Comparison of ENCODE assay signal across 9 cellular contexts in the genomic region with DNA sequence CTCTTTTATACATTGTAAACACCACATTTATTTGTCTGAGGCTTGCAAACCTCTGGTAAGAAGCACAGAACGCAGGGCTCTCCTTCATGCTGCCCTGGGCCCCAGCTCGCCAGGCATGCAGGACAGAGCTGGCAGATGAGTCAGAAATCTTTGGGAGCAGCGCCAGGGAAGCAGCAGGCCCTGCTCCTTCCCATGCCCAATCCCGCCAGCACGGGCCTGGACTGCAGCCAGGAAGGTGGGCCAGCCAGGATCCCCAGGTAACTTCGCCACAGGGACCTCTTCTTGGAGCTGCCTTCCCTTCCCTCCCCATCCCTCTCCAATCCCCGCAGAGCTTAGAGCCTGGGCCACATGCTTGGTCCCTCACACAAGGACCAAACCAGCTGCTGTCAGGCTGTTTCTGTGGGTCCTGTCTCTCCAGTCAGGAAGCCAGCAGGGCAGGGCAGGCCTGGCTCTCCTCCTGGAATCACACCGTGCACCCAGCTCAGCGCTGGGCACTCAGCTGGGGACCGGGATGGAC. TPM values are rescaled to one million over a fixed set of nuclear protein-coding genes. Genes with fewer than 3 reads are reported as not detected.
A peak's percentile ranks its signal among the peaks of the same experiment; 100 is the strongest.
DNase-seq lines count a peak whose midpoint lies in the region; ATAC-seq lines count a peak whose summit lies in the region.
"Had no signal": no experiment of that assay in that cellular context is flagged by ENCODE, and none has a peak within 500 bp of the region (broad histone marks: within the 10 kb centered on the region; RNA-seq: fewer than 3 reads in every experiment).

No MANE protein-coding gene starts in this region.

- H3K27me3 ChIP-seq in CD8-positive, alpha-beta memory T cell (ENCODE audit: insufficient read depth, low read length, poor library complexity, severe bottlenecking), result no peaks in the 10 kb centered on the region

- DNase-seq in ACHN, result peak; percentile 85
- peak; percentile 86 for DNase-seq in LHCN-M2 (ENCODE audit: low read depth)
- DNase-seq in naive B cell, result no peak
- no peak for DNase-seq in SKM-1 (lab: John Stamatoyannopoulos, UW; ENCODE audit: unreplicated experiment)
- DNase-seq in UCSD-AML1 (lab: John Stamatoyannopoulos, UW; ENCODE audit: unreplicated experiment), result no peak
- no peak for DNase-seq in NOMO-1 treated with DMSO at 0.1 percent for 48 hours (lab: John Stamatoyannopoulos, UW; ENCODE audit: unreplicated experiment)
- no peak for DNase-seq in CD8-positive, alpha-beta memory T cell

- peaks cover 0 to 19% of the 10 kb centered on the region in 2 donors for H3K36me3 Mint-ChIP-seq in naive B cell
- peaks cover 0 to 27% (median 13%) of the 10 kb centered on the region in 3 donors for H3K36me3 Mint-ChIP-seq in CD8-positive, alpha-beta memory T cell

- H3K27me3 Mint-ChIP-seq in naive B cell, result no peaks in the 10 kb centered on the region
- H3K27me3 Mint-ChIP-seq in CD8-positive, alpha-beta memory T cell, result peaks cover 0 to 3% of the 10 kb centered on the region in 2 donors

- H3K27ac Mint-ChIP-seq in naive B cell, result peak overlapping the region in 4 of 6 donors; percentile 26 to 87 (median 72)
- no peak overlapping the region for H3K27ac Mint-ChIP-seq in CD8-positive, alpha-beta memory T cell

- no peaks in the 10 kb centered on the region for H3K9me3 Mint-ChIP-seq in naive B cell
- H3K9me3 Mint-ChIP-seq in CD8-positive, alpha-beta memory T cell, result no peaks in the 10 kb centered on the region
- H3K9me3 Mint-ChIP-seq: neural crest cell had no signal

- peak overlapping the region in 3 of 8 donors; percentile 59 to 71 (median 66) for H3K4me3 Mint-ChIP-seq in naive B cell
- no peak overlapping the region for H3K4me3 Mint-ChIP-seq in CD8-positive, alpha-beta memory T cell
- H3K4me3 Mint-ChIP-seq: neural crest cell had no signal

- no peak overlapping the region for H3K4me3 ChIP-seq in CD8-positive, alpha-beta memory T cell (ENCODE audit: low read length)

- no peaks in the 10 kb centered on the region for H3K36me3 ChIP-seq in CD8-positive, alpha-beta memory T cell (ENCODE audit: insufficient read depth, low read length)

- H3K4me1 Mint-ChIP-seq in naive B cell, result peaks cover 45 to 64% (median 60%) of the 10 kb centered on the region in 3 donors
- peaks cover 6 to 8% (median 6%) of the 10 kb centered on the region in 3 donors for H3K4me1 Mint-ChIP-seq in CD8-positive, alpha-beta memory T cell

- H3K9me3 ChIP-seq in CD8-positive, alpha-beta memory T cell (ENCODE audit: low read length), result no peaks in the 10 kb centered on the region

- POLR2A ChIA-PET in CD8-positive, alpha-beta memory T cell (lab: Charles Lee), result no interaction called here

- CTCF ChIA-PET in CD8-positive, alpha-beta memory T cell (lab: Charles Lee), result interaction anchor here (0.8 to 1.8 kb wide), 3 partner anchors 9 to 18 kb away, joined by 3 to 7 read pairs (median 4); partner anchors contain the start of gene STOML1

- peak overlapping the region; percentile 89 for H3K27ac ChIP-seq in cingulate gyrus (ENCODE audit: low read depth, low read length)
- no peak overlapping the region for H3K27ac ChIP-seq in CD8-positive, alpha-beta memory T cell (ENCODE audit: low read depth, low read length)

- in situ Hi-C loops in ACHN (cut with HindIII; ENCODE audit: low pct_ligation_motif_present, low pct_unique_long_range_greater_than_20kb, low sequenced_read_pairs), result no loop called here

- no peaks in the 10 kb centered on the region for H3K4me1 ChIP-seq in CD8-positive, alpha-beta memory T cell (ENCODE audit: insufficient read depth, low read length)

- no peak for ATAC-seq in naive B cell (ENCODE audit: low read depth in 2 of 2)

RNA-seq across cellular contexts. Expression of gene STOML1, which starts 8.8 kb away (rescaled TPM):
- 28.1 and 29.9 TPM in 2 replicates for total RNA-seq in LHCN-M2 (2014; rRNA removed)
- polyA plus RNA-seq in LHCN-M2 (2012), result 29.7 TPM
- 10 to 100 TPM in 3 of 6 donors, 1 to 10 TPM in 3; 8.6 to 18.4 (median 9.9) TPM for polyA plus RNA-seq in naive B cell (ENCODE audit: low read depth in 6 of 6)
- 10 to 100 TPM; 13.2 to 13.3 TPM for total RNA-seq in CD8-positive, alpha-beta memory T cell
- 8.6 TPM for polyA plus RNA-seq in CD8-positive, alpha-beta memory T cell

RNA-seq across cellular contexts. Expression of gene PML, which starts 11.2 kb away (rescaled TPM):
- 67.5 and 78.6 TPM in 2 replicates for total RNA-seq in LHCN-M2 (2014; rRNA removed)
- 66.2 TPM for polyA plus RNA-seq in LHCN-M2 (2012)
- 10 to 100 TPM in 5 of 6 donors, 1 to 10 TPM in 1; 6.4 to 39.8 (median 18.9) TPM for polyA plus RNA-seq in naive B cell (ENCODE audit: low read depth in 6 of 6)
- total RNA-seq in CD8-positive, alpha-beta memory T cell, result 10 to 100 TPM; 35.5 to 37.4 TPM
- polyA plus RNA-seq in CD8-positive, alpha-beta memory T cell, result 32.3 TPM

RNA-seq across cellular contexts. Expression of gene LOXL1, which starts 57.0 kb away (rescaled TPM):
- total RNA-seq in LHCN-M2 (2014; rRNA removed), result 503 and 596 TPM in 2 replicates
- polyA plus RNA-seq in LHCN-M2 (2012), result 384 TPM
- under 1 TPM in 2 of 6 donors, not detected in 4; 0.19 to 0.48 TPM for polyA plus RNA-seq in naive B cell (ENCODE audit: low read depth in 6 of 6)
- 1 to 10 TPM; 1.3 to 1.5 TPM for total RNA-seq in CD8-positive, alpha-beta memory T cell
- polyA plus RNA-seq in CD8-positive, alpha-beta memory T cell, result 3.1 TPM

Comparison
In these comparisons a context has a peak if more than half of its experiments do, and no peak if none do; other contexts are left out.
1. DNase-seq: peak in ACHN (single experiment) and LHCN-M2 (single experiment); none in naive B cell (single experiment), SKM-1 (single experiment), UCSD-AML1 (single experiment), NOMO-1 treated with DMSO at 0.1 percent for 48 hours (single experiment) and CD8-positive, alpha-beta memory T cell (0 of 5).
2. H3K27ac Mint-ChIP-seq: peak in naive B cell (4 of 6); none in CD8-positive, alpha-beta memory T cell (0 of 8).
3. RNA of gene LOXL1, which starts 57.0 kb away (total RNA-seq): 503 to 596 TPM in LHCN-M2; 1.3 to 1.5 TPM in CD8-positive, alpha-beta memory T cell; every median in the first group is over 100 times any median in the second.